9 cellular contexts compared by ENCODE assay signal in genomic region chr4:91304292-91304691, GRCh38.
"Had no signal": no experiment of that assay in that cellular context is flagged by ENCODE, and none has a peak within 500 bp of the region (broad histone marks: within the 10 kb centered on the region; RNA-seq: fewer than 3 reads in every experiment).

No MANE protein-coding gene starts in this region.

- H3K36me3 ChIP-seq: HAP-1 had no signal

- ATAC-seq: HCT116 had no signal

- H3K4me1 ChIP-seq: HAP-1 had no signal

- H3K9ac ChIP-seq: KMS-11 had no signal

- FAIRE-seq: HTR-8/SVneo had no signal

- DNase-seq: GOT3, H7, HFFc6, Karpas-422, KBM-7 had no signal

- H3K4me2 ChIP-seq: KMS-11 had no signal

- H3K4me3 ChIP-seq: HAP-1 had no signal

- H3K9me3 ChIP-seq: HAP-1 had no signal

- H3K27ac ChIP-seq: KMS-11 had no signal
